8 cellular contexts compared by ENCODE assay signal in the genomic region with DNA sequence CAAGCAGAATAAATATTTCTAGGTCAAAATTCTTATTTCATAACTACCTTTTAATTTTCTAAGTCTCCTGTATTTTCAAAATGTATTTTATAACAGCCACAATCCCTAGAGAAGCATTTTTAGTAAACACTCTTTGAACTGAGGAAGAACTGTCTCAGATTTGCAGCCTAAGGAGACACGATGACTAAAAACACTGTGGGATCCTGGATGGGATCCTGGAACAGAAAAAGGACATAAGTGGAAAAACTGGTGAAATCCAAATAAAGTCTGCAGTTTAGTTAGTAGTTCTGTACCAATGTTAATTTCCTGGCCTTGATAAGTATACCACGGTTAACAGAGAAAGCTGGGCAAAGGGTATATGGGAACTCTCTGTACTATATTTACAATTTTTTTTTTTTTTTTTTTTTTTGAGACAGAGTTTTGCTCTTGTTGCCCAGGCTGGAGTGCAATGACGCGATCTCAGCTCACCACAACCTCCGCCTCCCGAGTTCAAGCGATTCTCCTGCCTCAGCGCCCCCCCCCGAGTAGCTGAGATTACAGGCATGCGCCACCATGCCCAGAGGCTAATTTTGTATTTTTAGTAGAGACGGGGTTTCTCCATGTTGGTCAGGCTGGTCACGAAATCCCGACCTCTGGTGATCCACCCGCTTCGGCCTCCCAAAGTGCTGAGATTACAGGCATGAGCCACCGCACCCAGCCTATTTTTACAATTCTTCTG.
DNase-seq lines count a peak whose midpoint lies in the region; ATAC-seq and TF ChIP-seq lines count a peak whose summit lies in the region.
"Not testable (repeated sequence)": the region's sequence is repeated elsewhere in the genome, so short reads cannot be mapped to it uniquely, and the experiment has no call there.

No MANE protein-coding gene starts in this region.

- not testable (repeated sequence) for H3K27me3 ChIP-seq in BLaER1 treated with 17β-estradiol and CSF1 and Interleukin-3, amounts not matched to agents 10 nM and 100 nM; PC-3 (ENCODE audit: low read length)

- H3K9me3 ChIP-seq in BLaER1 treated with 17β-estradiol and CSF1 and Interleukin-3, amounts not matched to agents 10 nM and 100 nM (replicated peaks in 1 of 11); PC-3 (ENCODE audit: low read length); T-helper 17 cell (ENCODE audit: control insufficient read depth, low read length, poor library complexity, severe bottlenecking): not testable (repeated sequence)

- peaks cover 76% of the 10 kb centered on the region for H3K79me2 ChIP-seq in PC-3 (ENCODE audit: low read length)

- H3K4me3 ChIP-seq in BLaER1 treated with 17β-estradiol and CSF1 and Interleukin-3, amounts not matched to agents 10 nM and 100 nM; astrocyte of the spinal cord (ENCODE audit: low read depth, low read length); epithelial cell of esophagus (ENCODE audit: low read length): not testable (repeated sequence)
- H3K4me3 ChIP-seq in PC-3 (ENCODE audit: low read length) = peak overlapping the region; percentile 58

- intact Hi-C loops in PC-3 (cut with micrococcal nuclease) = loop anchor here (2.0 kb wide), 1 partner anchor 48 kb away; no protein-coding TSS in a partner anchor

- DNase-seq in HEK293T (ENCODE audit: extremely low spot score); osteocyte (ENCODE audit: extremely low spot score, unreplicated experiment): not testable (repeated sequence)
- DNase-seq in PC-3 (peak; percentile 57), T-helper 17 cell (peak in 2 of 3 donors; percentile 32 to 62), astrocyte of the spinal cord (ENCODE audit: low read depth, low spot score) (peak; percentile 64), epithelial cell of esophagus (ENCODE audit: low read depth) (peak; percentile 54)
- DNase-seq in activated T-cell treated with anti-CD3 and anti-CD28 coated beads, Interleukin-2, amount 50 U/mL, for 1 hour = peak; percentile 41

- in situ Hi-C loops in astrocyte of the spinal cord (cut with HindIII; ENCODE audit: low sequenced_read_pairs) = not testable (repeated sequence)

- peaks cover 2 to 67% (median 40%) of the 10 kb centered on the region in 10 experiments for H3K4me1 ChIP-seq in BLaER1 treated with 17β-estradiol and CSF1 and Interleukin-3, amounts not matched to agents 10 nM and 100 nM
- peaks cover 71% of the 10 kb centered on the region for H3K4me1 ChIP-seq in PC-3 (ENCODE audit: insufficient read depth, low read length)

- not testable (repeated sequence) for TF ChIP-seq CTCF in PC-3 (conservative IDR thresholded peaks at IDR 0.05; ENCODE audit: low read depth, low read length); astrocyte of the spinal cord (IDR thresholded peaks at IDR 0.05; ENCODE audit: low read depth, low read length); epithelial cell of esophagus (IDR thresholded peaks at IDR 0.05; ENCODE audit: insufficient read depth, low read depth, low read length, missing control alignments); osteocyte (IDR thresholded peaks at IDR 0.05)

- H3K9ac ChIP-seq in BLaER1 treated with 17β-estradiol and CSF1 and Interleukin-3, amounts not matched to agents 10 nM and 100 nM = not testable (repeated sequence)
- peak overlapping the region; percentile 78 for H3K9ac ChIP-seq in PC-3 (ENCODE audit: low read length)

- H3K9me2 ChIP-seq in PC-3 (replicated peaks; ENCODE audit: low read length) = not testable (repeated sequence)

- H4K20me1 ChIP-seq in BLaER1 treated with 17β-estradiol and CSF1 and Interleukin-3, amounts not matched to agents 10 nM and 100 nM; PC-3 (ENCODE audit: low read length): not testable (repeated sequence)

- not testable (repeated sequence) for H3K9me3 Mint-ChIP-seq in osteocyte (ENCODE audit: unreplicated experiment)

- peaks cover 16% of the 10 kb centered on the region for H3F3A ChIP-seq in PC-3 (ENCODE audit: low read length, unreplicated experiment)

- CTCF ChIA-PET in HEK293T (lab: Yijun Ruan, JAX) = interaction anchor here (0.9 to 1.0 kb wide), 2 partner anchors 23 to 58 kb away, joined by 4 read pairs; no protein-coding TSS in a partner anchor
- CTCF ChIA-PET in PC-3 (lab: Charles Lee) = interaction anchor here (0.6 to 1.6 kb wide), 4 partner anchors 18 to 454 kb away, joined by 3 to 7 read pairs (median 4); no protein-coding TSS in a partner anchor

- peaks cover 17% of the 10 kb centered on the region for H3K4me1 Mint-ChIP-seq in T-helper 17 cell
- peaks cover 52% of the 10 kb centered on the region for H3K4me1 Mint-ChIP-seq in osteocyte (ENCODE audit: unreplicated experiment)

- peak overlapping the region in 2 of 11 experiments; percentile 22 to 37; a peak in 3 of 22 replicates for H3K27ac ChIP-seq in BLaER1 treated with 17β-estradiol and CSF1 and Interleukin-3, amounts not matched to agents 10 nM and 100 nM
- H3K27ac ChIP-seq in PC-3 (ENCODE audit: low read length) = peak overlapping the region; percentile 98

- peak overlapping the region; percentile 57 for H3K4me3 Mint-ChIP-seq in T-helper 17 cell
- H3K4me3 Mint-ChIP-seq in osteocyte (ENCODE audit: unreplicated experiment) = not testable (repeated sequence)

- H3K27ac Mint-ChIP-seq in T-helper 17 cell = peak overlapping the region; percentile 32
- H3K27ac Mint-ChIP-seq in osteocyte (ENCODE audit: unreplicated experiment) = peak overlapping the region; percentile 65

- not testable (repeated sequence) for H3K36me3 Mint-ChIP-seq in T-helper 17 cell (ENCODE audit: low read depth); osteocyte (ENCODE audit: unreplicated experiment)

- POLR2A ChIA-PET in HEK293T (lab: Yijun Ruan, JAX) = not testable (repeated sequence)
- POLR2A ChIA-PET in PC-3 (lab: Charles Lee; ENCODE audit: unreplicated experiment) = interaction anchor here (0.6 to 1.0 kb wide), 4 partner anchors 26 to 363 kb away, joined by 3 to 10 read pairs (median 4); no protein-coding TSS in a partner anchor

- H3K27me3 Mint-ChIP-seq in T-helper 17 cell; osteocyte (ENCODE audit: unreplicated experiment): not testable (repeated sequence)

- ATAC-seq in PC-3 = peak; percentile 9; the same call in 1 of the 2 replicates
- peak; percentile 74 for ATAC-seq in T-helper 17 cell

- H2AFZ ChIP-seq in PC-3 (ENCODE audit: low read length) = not testable (repeated sequence)

- BruUV-seq in PC-3 (replicated peaks; lab: Mats Ljungman, UMichigan) = not testable (repeated sequence)

- H3K36me3 ChIP-seq in BLaER1 treated with 17β-estradiol and CSF1 and Interleukin-3, amounts not matched to agents 10 nM and 100 nM = not testable (repeated sequence)
- H3K36me3 ChIP-seq in PC-3 (ENCODE audit: low read depth, low read length) = peaks cover 37% of the 10 kb centered on the region

- peak overlapping the region in 6 of 11 experiments; percentile 10 to 81 (median 34); a peak in 7 of 22 replicates for H3K4me2 ChIP-seq in BLaER1 treated with 17β-estradiol and CSF1 and Interleukin-3, amounts not matched to agents 10 nM and 100 nM
- peak overlapping the region; percentile 83 for H3K4me2 ChIP-seq in PC-3 (ENCODE audit: low read length)

TF ChIP-seq in HEK293T, 16 proteins besides CTCF, POLR2A, EP300 and RAD21:
- peak; percentile 79 for TF ChIP-seq ZNF384 (IDR thresholded peaks at IDR 0.05)
